2 cellular contexts compared by ENCODE assay signal in genomic region chr5:133421806-133422205, GRCh38.
TF ChIP-seq lines count a peak whose summit lies in the region.

No MANE protein-coding gene starts in this region.

TF ChIP-seq in SK-N-SH, 30 proteins besides CTCF, POLR2A, EP300 and RAD21 (continued from another document):
- TF ChIP-seq YY1 (IDR thresholded peaks at IDR 0.05; ENCODE audit: low read depth) (no peak), TEAD4 (IDR thresholded peaks at IDR 0.05; ENCODE audit: borderline replicate concordance, insufficient read depth) (no peak), EZH2phosphoT487 (IDR thresholded peaks at IDR 0.05; ENCODE audit: borderline replicate concordance, low read depth) (no peak), NRF1 (IDR thresholded peaks at IDR 0.05; ENCODE audit: low read depth, low read length) (no peak), TCF12 (IDR thresholded peaks at IDR 0.05) (no peak), MEF2A (IDR thresholded peaks at IDR 0.05; ENCODE audit: borderline replicate concordance, low read depth) (no peak), GATA2 (CRISPR knock-in tag; IDR thresholded peaks at IDR 0.05) (no peak)
- TF ChIP-seq, protein P1, sequence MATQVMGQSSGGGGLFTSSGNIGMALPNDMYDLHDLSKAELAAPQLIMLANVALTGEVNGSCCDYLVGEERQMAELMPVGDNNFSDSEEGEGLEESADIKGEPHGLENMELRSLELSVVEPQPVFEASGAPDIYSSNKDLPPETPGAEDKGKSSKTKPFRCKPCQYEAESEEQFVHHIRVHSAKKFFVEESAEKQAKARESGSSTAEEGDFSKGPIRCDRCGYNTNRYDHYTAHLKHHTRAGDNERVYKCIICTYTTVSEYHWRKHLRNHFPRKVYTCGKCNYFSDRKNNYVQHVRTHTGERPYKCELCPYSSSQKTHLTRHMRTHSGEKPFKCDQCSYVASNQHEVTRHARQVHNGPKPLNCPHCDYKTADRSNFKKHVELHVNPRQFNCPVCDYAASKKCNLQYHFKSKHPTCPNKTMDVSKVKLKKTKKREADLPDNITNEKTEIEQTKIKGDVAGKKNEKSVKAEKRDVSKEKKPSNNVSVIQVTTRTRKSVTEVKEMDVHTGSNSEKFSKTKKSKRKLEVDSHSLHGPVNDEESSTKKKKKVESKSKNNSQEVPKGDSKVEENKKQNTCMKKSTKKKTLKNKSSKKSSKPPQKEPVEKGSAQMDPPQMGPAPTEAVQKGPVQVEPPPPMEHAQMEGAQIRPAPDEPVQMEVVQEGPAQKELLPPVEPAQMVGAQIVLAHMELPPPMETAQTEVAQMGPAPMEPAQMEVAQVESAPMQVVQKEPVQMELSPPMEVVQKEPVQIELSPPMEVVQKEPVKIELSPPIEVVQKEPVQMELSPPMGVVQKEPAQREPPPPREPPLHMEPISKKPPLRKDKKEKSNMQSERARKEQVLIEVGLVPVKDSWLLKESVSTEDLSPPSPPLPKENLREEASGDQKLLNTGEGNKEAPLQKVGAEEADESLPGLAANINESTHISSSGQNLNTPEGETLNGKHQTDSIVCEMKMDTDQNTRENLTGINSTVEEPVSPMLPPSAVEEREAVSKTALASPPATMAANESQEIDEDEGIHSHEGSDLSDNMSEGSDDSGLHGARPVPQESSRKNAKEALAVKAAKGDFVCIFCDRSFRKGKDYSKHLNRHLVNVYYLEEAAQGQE (IDR thresholded peaks at IDR 0.05; ENCODE audit: low read depth, low read length) = no peak
TF ChIP-seq in SK-N-SH: peak in this region for 0.

TF ChIP-seq in SK-N-SH treated with all-trans-retinoic acid at 6 μM for 48 hours, 23 proteins besides CTCF, POLR2A, EP300 and RAD21 (continued from another document):
- TF ChIP-seq CREB5 (CRISPR knock-in tag; IDR thresholded peaks at IDR 0.05; ENCODE audit: low read depth) = no peak
- TF ChIP-seq GLIS3 (CRISPR knock-in tag; IDR thresholded peaks at IDR 0.05) = no peak
- TF ChIP-seq RARB (CRISPR knock-in tag; IDR thresholded peaks at IDR 0.05) = no peak
- TF ChIP-seq, protein P2, sequence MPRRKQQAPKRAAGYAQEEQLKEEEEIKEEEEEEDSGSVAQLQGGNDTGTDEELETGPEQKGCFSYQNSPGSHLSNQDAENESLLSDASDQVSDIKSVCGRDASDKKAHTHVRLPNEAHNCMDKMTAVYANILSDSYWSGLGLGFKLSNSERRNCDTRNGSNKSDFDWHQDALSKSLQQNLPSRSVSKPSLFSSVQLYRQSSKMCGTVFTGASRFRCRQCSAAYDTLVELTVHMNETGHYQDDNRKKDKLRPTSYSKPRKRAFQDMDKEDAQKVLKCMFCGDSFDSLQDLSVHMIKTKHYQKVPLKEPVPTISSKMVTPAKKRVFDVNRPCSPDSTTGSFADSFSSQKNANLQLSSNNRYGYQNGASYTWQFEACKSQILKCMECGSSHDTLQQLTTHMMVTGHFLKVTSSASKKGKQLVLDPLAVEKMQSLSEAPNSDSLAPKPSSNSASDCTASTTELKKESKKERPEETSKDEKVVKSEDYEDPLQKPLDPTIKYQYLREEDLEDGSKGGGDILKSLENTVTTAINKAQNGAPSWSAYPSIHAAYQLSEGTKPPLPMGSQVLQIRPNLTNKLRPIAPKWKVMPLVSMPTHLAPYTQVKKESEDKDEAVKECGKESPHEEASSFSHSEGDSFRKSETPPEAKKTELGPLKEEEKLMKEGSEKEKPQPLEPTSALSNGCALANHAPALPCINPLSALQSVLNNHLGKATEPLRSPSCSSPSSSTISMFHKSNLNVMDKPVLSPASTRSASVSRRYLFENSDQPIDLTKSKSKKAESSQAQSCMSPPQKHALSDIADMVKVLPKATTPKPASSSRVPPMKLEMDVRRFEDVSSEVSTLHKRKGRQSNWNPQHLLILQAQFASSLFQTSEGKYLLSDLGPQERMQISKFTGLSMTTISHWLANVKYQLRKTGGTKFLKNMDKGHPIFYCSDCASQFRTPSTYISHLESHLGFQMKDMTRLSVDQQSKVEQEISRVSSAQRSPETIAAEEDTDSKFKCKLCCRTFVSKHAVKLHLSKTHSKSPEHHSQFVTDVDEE (CRISPR knock-in tag; IDR thresholded peaks at IDR 0.05) = no peak
- no peak for TF ChIP-seq ZNF565 (CRISPR knock-in tag; conservative IDR thresholded peaks at IDR 0.05; ENCODE audit: low read depth)
- TF ChIP-seq TOX (CRISPR knock-in tag; IDR thresholded peaks at IDR 0.05; ENCODE audit: borderline replicate concordance) = no peak
- TF ChIP-seq ESRRG (CRISPR knock-in tag; IDR thresholded peaks at IDR 0.05) = no peak
- TF ChIP-seq, protein P3, sequence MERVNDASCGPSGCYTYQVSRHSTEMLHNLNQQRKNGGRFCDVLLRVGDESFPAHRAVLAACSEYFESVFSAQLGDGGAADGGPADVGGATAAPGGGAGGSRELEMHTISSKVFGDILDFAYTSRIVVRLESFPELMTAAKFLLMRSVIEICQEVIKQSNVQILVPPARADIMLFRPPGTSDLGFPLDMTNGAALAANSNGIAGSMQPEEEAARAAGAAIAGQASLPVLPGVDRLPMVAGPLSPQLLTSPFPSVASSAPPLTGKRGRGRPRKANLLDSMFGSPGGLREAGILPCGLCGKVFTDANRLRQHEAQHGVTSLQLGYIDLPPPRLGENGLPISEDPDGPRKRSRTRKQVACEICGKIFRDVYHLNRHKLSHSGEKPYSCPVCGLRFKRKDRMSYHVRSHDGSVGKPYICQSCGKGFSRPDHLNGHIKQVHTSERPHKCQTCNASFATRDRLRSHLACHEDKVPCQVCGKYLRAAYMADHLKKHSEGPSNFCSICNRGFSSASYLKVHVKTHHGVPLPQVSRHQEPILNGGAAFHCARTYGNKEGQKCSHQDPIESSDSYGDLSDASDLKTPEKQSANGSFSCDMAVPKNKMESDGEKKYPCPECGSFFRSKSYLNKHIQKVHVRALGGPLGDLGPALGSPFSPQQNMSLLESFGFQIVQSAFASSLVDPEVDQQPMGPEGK (CRISPR knock-in tag; IDR thresholded peaks at IDR 0.05; ENCODE audit: borderline replicate concordance) = no peak
- no peak for TF ChIP-seq ZNF70 (CRISPR knock-in tag; IDR thresholded peaks at IDR 0.05)
